Comparison of ENCODE assay signal across 26 cellular contexts in genomic region chr5:116090192-116090790, GRCh38. TPM values are rescaled to one million over a fixed set of nuclear protein-coding genes. Genes with fewer than 3 reads are reported as not detected.
DNase-seq lines count a peak whose midpoint lies in the region; ATAC-seq, FAIRE-seq and TF ChIP-seq lines count a peak whose summit lies in the region.
"Had no signal": no experiment of that assay in that cellular context is flagged by ENCODE, and none has a peak within 500 bp of the region (broad histone marks: within the 10 kb centered on the region; RNA-seq: fewer than 3 reads in every experiment).

No MANE protein-coding gene starts in this region.

- no peaks in the 10 kb centered on the region for H3K9me2 ChIP-seq in MM.1S (replicated peaks; ENCODE audit: insufficient read depth, low read length)
- H3K9me2 ChIP-seq: SK-N-SH had no signal

- H3K27me3 ChIP-seq in endothelial cell of umbilical vein (ENCODE audit: control insufficient read depth in 2 of 2, insufficient read depth in 2 of 2, low read length in 2 of 2): no peaks in the 10 kb centered on the region
- no peaks in the 10 kb centered on the region for H3K27me3 ChIP-seq in left ventricle myocardium inferior (ENCODE audit: low read depth)
- no peaks in the 10 kb centered on the region; a peak in 1 of 5 replicates for H3K27me3 ChIP-seq in HepG2 (ENCODE audit: control insufficient read depth in 1 of 2, insufficient read depth in 2 of 2, low read length in 2 of 2)
- no peaks in the 10 kb centered on the region for H3K27me3 ChIP-seq in MM.1S (replicated peaks; ENCODE audit: insufficient read depth, low read length)
- H3K27me3 ChIP-seq: MG63 had no signal

- TF ChIP-seq EP300 in HepG2 (IDR thresholded peaks at IDR 0.05; ENCODE audit: low read depth in 2 of 2, low read length in 2 of 2) (no peak), HepG2 (CRISPR knock-in tag; IDR thresholded peaks at IDR 0.05; ENCODE audit: borderline replicate concordance) (no peak)

- H3K9me3 ChIP-seq in endothelial cell of umbilical vein (replicated peaks; ENCODE audit: control insufficient read depth, insufficient read depth, low read length) (no peaks in the 10 kb centered on the region), left ventricle myocardium inferior (replicated peaks) (no peaks in the 10 kb centered on the region), HepG2 (ENCODE audit: low read length) (no peaks in the 10 kb centered on the region), MM.1S (replicated peaks; ENCODE audit: insufficient read depth, low read length) (no peaks in the 10 kb centered on the region)
- H3K9me3 ChIP-seq: MG63, SK-N-SH had no signal

- H3K4me3 ChIP-seq in endothelial cell of umbilical vein (replicated peaks in 1 of 3; ENCODE audit: insufficient read depth in 1 of 3, low read depth in 1 of 3, low read length in 3 of 3) (no peak overlapping the region), left ventricle myocardium inferior (peak overlapping the region; percentile 19), HepG2 (replicated peaks in 1 of 3; ENCODE audit: insufficient read depth in 1 of 3, low read depth in 2 of 3, low read length in 3 of 3) (no peak overlapping the region; a peak in 1 of 6 replicates), MM.1S (ENCODE audit: low read length) (no peak overlapping the region)
- H3K4me3 ChIP-seq: MG63 had no signal

- peak; percentile 30 for DNase-seq in SK-MEL-5 (ENCODE audit: low read depth, low spot score)
- DNase-seq in endothelial cell of umbilical vein (ENCODE audit: low read depth, low spot score): no peak
- DNase-seq in left ventricle myocardium inferior: no peak
- DNase-seq in HepG2 (ENCODE audit: low spot score): peak; percentile 55
- no peak for DNase-seq in NCI-H1105 treated with DMSO at 0.1 percent for 48 hours (lab: John Stamatoyannopoulos, UW)
- DNase-seq in MM.1S: no peak
- no peak for DNase-seq in stimulated activated CD4-positive, alpha-beta T cell treated with anti-CD3 and anti-CD28 coated beads, Interleukin-12 subunit alpha, Interleukin-12 subunit beta, amount 100 ng/mL, for 4 hours
- DNase-seq: C1 segment of cervical spinal cord, COR-L47, Kasumi-1, MG63, NCI-H1417, NCI-H1694, NCI-H2029 treated with DMSO at 0.1 percent for 48 hours, NCI-H2227 treated with DMSO at 0.1 percent for 48 hours, NCI-H526 treated with DMSO at 0.1 percent for 48 hours, SIG-M5, SK-N-SH had no signal

- ATAC-seq in HepG2 (peak; percentile 62), GM21825 (IDR thresholded peaks at IDR 0.05; ENCODE audit: unreplicated experiment) (no peak)
- ATAC-seq: Panc1 had no signal

- H3K36me3 ChIP-seq in endothelial cell of umbilical vein (ENCODE audit: control insufficient read depth in 2 of 2, extremely low read depth in 1 of 2, insufficient read depth in 2 of 2, low read length in 2 of 2) (peaks cover 4 to 12% of the 10 kb centered on the region in 2 experiments), left ventricle myocardium inferior (peaks cover 45% of the 10 kb centered on the region), HepG2 (replicated peaks in 1 of 2; ENCODE audit: control insufficient read depth in 1 of 2, insufficient read depth in 2 of 2, low read length in 2 of 2) (peaks cover 10 to 32% of the 10 kb centered on the region in 2 experiments), MM.1S (replicated peaks; ENCODE audit: insufficient read depth, low read length) (peaks cover 3% of the 10 kb centered on the region; the same call in 1 of the 2 replicates)

- BruUV-seq in endothelial cell of umbilical vein (replicated peaks; lab: Mats Ljungman, UMichigan) (no TSS peak), HepG2 (replicated peaks; lab: Mats Ljungman, UMichigan) (no TSS peak)

- no peaks in the 10 kb centered on the region for H3K9me1 ChIP-seq in endothelial cell of umbilical vein (replicated peaks; ENCODE audit: control insufficient read depth, extremely low read depth, insufficient read depth, low read length)

- FAIRE-seq in endothelial cell of umbilical vein (lab: Jason Lieb, UNC) (peak; percentile 18), HepG2 (lab: Jason Lieb, UNC) (no peak)
- FAIRE-seq: H54 had no signal

- peaks cover 5% of the 10 kb centered on the region for H3K4me1 ChIP-seq in endothelial cell of umbilical vein (ENCODE audit: control insufficient read depth, extremely low read depth, insufficient read depth, low read length)
- peaks cover 56% of the 10 kb centered on the region for H3K4me1 ChIP-seq in left ventricle myocardium inferior
- peaks cover 46% of the 10 kb centered on the region for H3K4me1 ChIP-seq in HepG2 (ENCODE audit: insufficient read depth, low read length)
- H3K4me1 ChIP-seq in MM.1S (ENCODE audit: low read length): no peaks in the 10 kb centered on the region

- CTCF ChIA-PET in endothelial cell of umbilical vein (lab: Charles Lee): no interaction called here
- CTCF ChIA-PET in HepG2 (lab: Yijun Ruan, JAX; ENCODE audit: low intra/inter-chr PET ratio, low total read pairs): no interaction called here

- H3K4me2 ChIP-seq in endothelial cell of umbilical vein (ENCODE audit: insufficient read depth, low read length) (no peak overlapping the region), HepG2 (ENCODE audit: low read depth, low read length) (peak overlapping the region; percentile 43; the same call in 1 of the 2 replicates), MM.1S (ENCODE audit: low read depth, low read length) (no peak overlapping the region)
- H3K4me2 ChIP-seq: SK-N-SH had no signal

- POLR2A ChIA-PET in endothelial cell of umbilical vein (lab: Charles Lee): no interaction called here
- POLR2A ChIA-PET in HepG2 (lab: Yijun Ruan, JAX): no interaction called here

- H2AFZ ChIP-seq in endothelial cell of umbilical vein (ENCODE audit: low read depth, low read length) (no peak overlapping the region), HepG2 (ENCODE audit: low read length) (no peak overlapping the region), MM.1S (ENCODE audit: low read length) (no peak overlapping the region)

- no peaks in the 10 kb centered on the region for H3F3A ChIP-seq in MM.1S (ENCODE audit: insufficient read depth, low read length)

- intact Hi-C loops in endothelial cell of umbilical vein (cut with micrococcal nuclease) (no loop called here), left ventricle myocardium inferior (cut with micrococcal nuclease) (no loop called here), HepG2 (cut with micrococcal nuclease; ENCODE audit: unreplicated experiment) (no loop called here)

- H4K20me1 ChIP-seq in endothelial cell of umbilical vein (replicated peaks; ENCODE audit: control insufficient read depth, extremely low read depth, insufficient read depth, low read length) (no peaks in the 10 kb centered on the region), HepG2 (ENCODE audit: insufficient read depth, low read length) (no peaks in the 10 kb centered on the region), MM.1S (ENCODE audit: insufficient read depth, low read length) (no peaks in the 10 kb centered on the region)

- WGBS in HepG2 (ENCODE audit: low lambda C conversion rate): 42% methylated on average over 3 of the region's 3 CpGs

- no peak for TF ChIP-seq RAD21 in HepG2 (CRISPR knock-in tag; IDR thresholded peaks at IDR 0.05)

- H3K79me2 ChIP-seq in endothelial cell of umbilical vein (ENCODE audit: control insufficient read depth, insufficient read depth, low read length): peaks cover 27% of the 10 kb centered on the region
- H3K79me2 ChIP-seq in HepG2 (ENCODE audit: insufficient read depth, low read length): peaks cover 29% of the 10 kb centered on the region
- peaks cover 13% of the 10 kb centered on the region for H3K79me2 ChIP-seq in MM.1S (ENCODE audit: low read length)

- TF ChIP-seq CTCF in endothelial cell of umbilical vein (IDR thresholded peaks at IDR 0.05; ENCODE audit: extremely low read depth in 1 of 2, insufficient read depth in 1 of 2, low read depth in 1 of 2, low read length in 2 of 2): no peak
- TF ChIP-seq CTCF in left ventricle myocardium inferior (IDR thresholded peaks at IDR 0.05; ENCODE audit: borderline replicate concordance): no peak
- no peak for TF ChIP-seq CTCF in HepG2 (CRISPR knock-in tag; IDR thresholded peaks at IDR 0.05)
- TF ChIP-seq CTCF in MM.1S (IDR thresholded peaks at IDR 0.05; ENCODE audit: low read length): no peak

- dilution Hi-C loops in endothelial cell of umbilical vein (cut with MboI; ENCODE audit: extremely low pct_ligation_motif_present, low sequenced_read_pairs): no loop called here

- H3K27ac ChIP-seq in endothelial cell of umbilical vein (ENCODE audit: insufficient read depth, low read depth, low read length) (no peak overlapping the region), left ventricle myocardium inferior (replicated peaks) (peak overlapping the region; percentile 82), HepG2 (ENCODE audit: extremely low read length, insufficient read depth, low read length) (peak overlapping the region; percentile 48), MM.1S (ENCODE audit: low read length) (no peak overlapping the region)
- H3K27ac ChIP-seq: RWPE1 had no signal

- in situ Hi-C loops in SK-MEL-5 (cut with HindIII; ENCODE audit: low pct_unique_long_range_greater_than_20kb, low sequenced_read_pairs) (no loop called here), HepG2 (cut with HindIII; ENCODE audit: extremely low pct_ligation_motif_present, low pct_unique_long_range_greater_than_20kb) (no loop called here)

- no peak for TF ChIP-seq POLR2A in endothelial cell of umbilical vein (IDR thresholded peaks at IDR 0.05; ENCODE audit: low read depth, low read length)
- TF ChIP-seq POLR2A in HepG2 (IDR thresholded peaks at IDR 0.05; ENCODE audit: insufficient read depth in 1 of 2, low read depth in 2 of 2, low read length in 2 of 2): no peak

- H3K9ac ChIP-seq in endothelial cell of umbilical vein (replicated peaks; ENCODE audit: extremely low read depth, insufficient read depth, low read length) (no peak overlapping the region), HepG2 (ENCODE audit: insufficient read depth, low read depth, low read length) (peak overlapping the region; percentile 36; the same call in 1 of the 2 replicates), MM.1S (ENCODE audit: low read length) (no peak overlapping the region)
- H3K9ac ChIP-seq: SK-N-SH had no signal

RNA-seq across cellular contexts. Expression of gene COMMD10, which starts 5.5 kb away (rescaled TPM):
- total RNA-seq in SK-MEL-5 (2014; rRNA removed; shearing (Covaris generic)): 75.0 and 78.3 TPM in 2 replicates
- polyA plus RNA-seq in SK-MEL-5 (2015; cell fraction: cytosol; rRNA removed): 27.8 and 28.8 TPM in 2 replicates
- polyA plus RNA-seq in SK-MEL-5 (2015; cell fraction: nucleus; rRNA removed): 33.7 and 38.5 TPM in 2 replicates
- 26.2 and 27.0 TPM in 2 replicates for total RNA-seq in endothelial cell of umbilical vein
- polyA plus RNA-seq in endothelial cell of umbilical vein: 8.1 and 12.5 TPM in 2 replicates
- 14.7 and 15.2 TPM in 2 replicates for polyA plus RNA-seq in endothelial cell of umbilical vein (2011; cell fraction: cytosol; rRNA removed)
- 18.1 and 22.9 TPM in 2 replicates for polyA plus RNA-seq in endothelial cell of umbilical vein (2011; cell fraction: nucleus; rRNA removed)
- 18.9 and 24.3 TPM in 2 replicates for polyA plus RNA-seq in endothelial cell of umbilical vein (2012)
- 14.7 and 16.7 TPM in 2 replicates for polyA minus RNA-seq in endothelial cell of umbilical vein
- polyA minus RNA-seq in endothelial cell of umbilical vein (2011; cell fraction: cytosol; rRNA and poly(A)+ RNA removed): 8.8 TPM
- 48.1 and 56.4 TPM in 2 replicates for polyA minus RNA-seq in endothelial cell of umbilical vein (2011; cell fraction: nucleus; rRNA and poly(A)+ RNA removed)
- 39.4 TPM for total RNA-seq in left ventricle myocardium inferior
- total RNA-seq in HepG2 (2016; rRNA removed; fragmentation: Illumina TruSeq; extraction: Trizol): 39.3 and 45.9 TPM in 2 replicates
- 12.7 and 14.8 TPM in 2 replicates for total RNA-seq in HepG2 (2016; cell fraction: cytosol; rRNA removed; fragmentation: Illumina TruSeq; extraction: Trizol; ENCODE audit: low read depth)
- 36.8 and 51.4 TPM in 2 replicates for total RNA-seq in HepG2 (2016; cell fraction: insoluble cytoplasmic fraction; rRNA removed; fragmentation: Illumina TruSeq; extraction: Trizol)
- 10.3 and 11.3 TPM in 2 replicates for total RNA-seq in HepG2 (2016; cell fraction: membrane; rRNA removed; fragmentation: Illumina TruSeq; extraction: Trizol)
- 49.1 and 53.3 TPM in 2 replicates for total RNA-seq in HepG2 (2016; cell fraction: nucleus; rRNA removed; fragmentation: Illumina TruSeq; extraction: Trizol)
- polyA plus RNA-seq in HepG2 (2011; rRNA removed): 11.8 and 16.9 TPM in 2 replicates
- 6.1 and 10.1 TPM in 2 replicates for polyA plus RNA-seq in HepG2 (2011; cell fraction: cytosol; rRNA removed)
- 12.2 and 13.1 TPM in 2 replicates for polyA plus RNA-seq in HepG2 (2011; cell fraction: nucleus; rRNA removed)
- polyA plus RNA-seq in HepG2 (2012): 15.3 and 17.3 TPM in 2 replicates
- polyA plus RNA-seq in HepG2 (2016; cell fraction: cytosol; fragmentation: Illumina TruSeq; extraction: Trizol; ENCODE audit: low read depth): 3.1 and 3.4 TPM in 2 replicates
- 42.0 and 46.1 TPM in 2 replicates for polyA plus RNA-seq in HepG2 (2016; cell fraction: insoluble cytoplasmic fraction; fragmentation: Illumina TruSeq; extraction: Trizol; ENCODE audit: low read depth)
- polyA plus RNA-seq in HepG2 (2016; cell fraction: membrane; fragmentation: Illumina TruSeq; extraction: Trizol; ENCODE audit: low read depth): 6.0 and 6.7 TPM in 2 replicates
- 26.7 and 29.7 TPM in 2 replicates for polyA plus RNA-seq in HepG2 (2016; cell fraction: nucleus; fragmentation: Illumina TruSeq; extraction: Trizol; ENCODE audit: insufficient read depth, low read depth)
- 5.3 and 6.5 TPM in 2 replicates for polyA minus RNA-seq in HepG2 (2011; rRNA and poly(A)+ RNA removed; ENCODE audit: low replicate concordance)
- polyA minus RNA-seq in HepG2 (2011; cell fraction: cytosol; rRNA and poly(A)+ RNA removed): 9.5 and 10.4 TPM in 2 replicates
- 73.5 and 78.9 TPM in 2 replicates for polyA minus RNA-seq in HepG2 (2011; cell fraction: nucleus; rRNA and poly(A)+ RNA removed)

RNA-seq across cellular contexts. Expression of gene ARL14EPL, which starts 58.0 kb away (rescaled TPM):
- total RNA-seq in SK-MEL-5 (2014; rRNA removed; shearing (Covaris generic)): not detected in 2 replicates
- not detected in 2 replicates for polyA plus RNA-seq in SK-MEL-5 (2015; cell fraction: cytosol; rRNA removed)
- not detected in 2 replicates for polyA plus RNA-seq in SK-MEL-5 (2015; cell fraction: nucleus; rRNA removed)
- 0.58 TPM in 1 of 2 replicates, not detected in the other for total RNA-seq in endothelial cell of umbilical vein
- polyA plus RNA-seq in endothelial cell of umbilical vein: 0.10 TPM in 1 of 2 replicates, not detected in the other
- 0.25 and 0.48 TPM in 2 replicates for polyA plus RNA-seq in endothelial cell of umbilical vein (2011; cell fraction: cytosol; rRNA removed)
- polyA plus RNA-seq in endothelial cell of umbilical vein (2011; cell fraction: nucleus; rRNA removed): 0.08 and 0.43 TPM in 2 replicates
- 0.29 TPM in 1 of 2 replicates, not detected in the other for polyA plus RNA-seq in endothelial cell of umbilical vein (2012)
- not detected in 2 replicates for polyA minus RNA-seq in endothelial cell of umbilical vein
- not detected for polyA minus RNA-seq in endothelial cell of umbilical vein (2011; cell fraction: cytosol; rRNA and poly(A)+ RNA removed)
- polyA minus RNA-seq in endothelial cell of umbilical vein (2011; cell fraction: nucleus; rRNA and poly(A)+ RNA removed): not detected in 2 replicates
- not detected for total RNA-seq in left ventricle myocardium inferior
- not detected in 2 replicates for total RNA-seq in HepG2 (2016; rRNA removed; fragmentation: Illumina TruSeq; extraction: Trizol)
- not detected in 2 replicates for total RNA-seq in HepG2 (2016; cell fraction: cytosol; rRNA removed; fragmentation: Illumina TruSeq; extraction: Trizol; ENCODE audit: low read depth)
- not detected in 2 replicates for total RNA-seq in HepG2 (2016; cell fraction: insoluble cytoplasmic fraction; rRNA removed; fragmentation: Illumina TruSeq; extraction: Trizol)
- total RNA-seq in HepG2 (2016; cell fraction: membrane; rRNA removed; fragmentation: Illumina TruSeq; extraction: Trizol): not detected in 2 replicates
- not detected in 2 replicates for total RNA-seq in HepG2 (2016; cell fraction: nucleus; rRNA removed; fragmentation: Illumina TruSeq; extraction: Trizol)
- not detected in 2 replicates for polyA plus RNA-seq in HepG2 (2011; rRNA removed)
- not detected in 2 replicates for polyA plus RNA-seq in HepG2 (2011; cell fraction: cytosol; rRNA removed)
- polyA plus RNA-seq in HepG2 (2011; cell fraction: nucleus; rRNA removed): not detected in 2 replicates
- polyA plus RNA-seq in HepG2 (2012): not detected in 2 replicates
- polyA plus RNA-seq in HepG2 (2016; cell fraction: cytosol; fragmentation: Illumina TruSeq; extraction: Trizol; ENCODE audit: low read depth): not detected in 2 replicates
- not detected in 2 replicates for polyA plus RNA-seq in HepG2 (2016; cell fraction: insoluble cytoplasmic fraction; fragmentation: Illumina TruSeq; extraction: Trizol; ENCODE audit: low read depth)
- not detected in 2 replicates for polyA plus RNA-seq in HepG2 (2016; cell fraction: membrane; fragmentation: Illumina TruSeq; extraction: Trizol; ENCODE audit: low read depth)
- polyA plus RNA-seq in HepG2 (2016; cell fraction: nucleus; fragmentation: Illumina TruSeq; extraction: Trizol; ENCODE audit: insufficient read depth, low read depth): not detected in 2 replicates
- 0.82 TPM in 1 of 2 replicates, not detected in the other for polyA minus RNA-seq in HepG2 (2011; rRNA and poly(A)+ RNA removed; ENCODE audit: low replicate concordance)
- polyA minus RNA-seq in HepG2 (2011; cell fraction: cytosol; rRNA and poly(A)+ RNA removed): not detected in 2 replicates
- polyA minus RNA-seq in HepG2 (2011; cell fraction: nucleus; rRNA and poly(A)+ RNA removed): not detected in 2 replicates
- total RNA-seq: A673; CD4-positive, alpha-beta memory T cell; HT-29; NCI-H460 had no signal
- polyA plus RNA-seq: CD4-positive, alpha-beta memory T cell; SK-N-SH had no signal

Comparison
In these comparisons a context has a peak if more than half of its experiments do, and no peak if none do; other contexts are left out.
1. DNase-seq: peak in SK-MEL-5 (single experiment) and HepG2 (single experiment); none in endothelial cell of umbilical vein (single experiment), left ventricle myocardium inferior (single experiment), NCI-H1105 treated with DMSO at 0.1 percent for 48 hours (single experiment), MM.1S (single experiment) and stimulated activated CD4-positive, alpha-beta T cell treated with anti-CD3 and anti-CD28 coated beads, Interleukin-12 subunit alpha, Interleukin-12 subunit beta, amount 100 ng/mL, for 4 hours (single experiment).
2. H3K27ac ChIP-seq: peak in left ventricle myocardium inferior (single experiment) and HepG2 (single experiment); none in endothelial cell of umbilical vein (single experiment) and MM.1S (single experiment).